ENCODE assay signal across 1 cellular context in genomic region chr2:81650048-81650971, GRCh38.
TF ChIP-seq lines count a peak whose summit lies in the region.

No MANE protein-coding gene starts in this region.

TF ChIP-seq in GM23338, 12 proteins besides CTCF, POLR2A, EP300 and RAD21 (continued from another document):
- TF ChIP-seq, protein P1, sequence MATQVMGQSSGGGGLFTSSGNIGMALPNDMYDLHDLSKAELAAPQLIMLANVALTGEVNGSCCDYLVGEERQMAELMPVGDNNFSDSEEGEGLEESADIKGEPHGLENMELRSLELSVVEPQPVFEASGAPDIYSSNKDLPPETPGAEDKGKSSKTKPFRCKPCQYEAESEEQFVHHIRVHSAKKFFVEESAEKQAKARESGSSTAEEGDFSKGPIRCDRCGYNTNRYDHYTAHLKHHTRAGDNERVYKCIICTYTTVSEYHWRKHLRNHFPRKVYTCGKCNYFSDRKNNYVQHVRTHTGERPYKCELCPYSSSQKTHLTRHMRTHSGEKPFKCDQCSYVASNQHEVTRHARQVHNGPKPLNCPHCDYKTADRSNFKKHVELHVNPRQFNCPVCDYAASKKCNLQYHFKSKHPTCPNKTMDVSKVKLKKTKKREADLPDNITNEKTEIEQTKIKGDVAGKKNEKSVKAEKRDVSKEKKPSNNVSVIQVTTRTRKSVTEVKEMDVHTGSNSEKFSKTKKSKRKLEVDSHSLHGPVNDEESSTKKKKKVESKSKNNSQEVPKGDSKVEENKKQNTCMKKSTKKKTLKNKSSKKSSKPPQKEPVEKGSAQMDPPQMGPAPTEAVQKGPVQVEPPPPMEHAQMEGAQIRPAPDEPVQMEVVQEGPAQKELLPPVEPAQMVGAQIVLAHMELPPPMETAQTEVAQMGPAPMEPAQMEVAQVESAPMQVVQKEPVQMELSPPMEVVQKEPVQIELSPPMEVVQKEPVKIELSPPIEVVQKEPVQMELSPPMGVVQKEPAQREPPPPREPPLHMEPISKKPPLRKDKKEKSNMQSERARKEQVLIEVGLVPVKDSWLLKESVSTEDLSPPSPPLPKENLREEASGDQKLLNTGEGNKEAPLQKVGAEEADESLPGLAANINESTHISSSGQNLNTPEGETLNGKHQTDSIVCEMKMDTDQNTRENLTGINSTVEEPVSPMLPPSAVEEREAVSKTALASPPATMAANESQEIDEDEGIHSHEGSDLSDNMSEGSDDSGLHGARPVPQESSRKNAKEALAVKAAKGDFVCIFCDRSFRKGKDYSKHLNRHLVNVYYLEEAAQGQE (IDR thresholded peaks at IDR 0.05; ENCODE audit: unreplicated experiment) = no peak
- TF ChIP-seq POLR2AphosphoS5 (IDR thresholded peaks at IDR 0.05; ENCODE audit: low read depth) = no peak
- TF ChIP-seq CREB1 (CRISPR knock-in tag; IDR thresholded peaks at IDR 0.05; ENCODE audit: low read depth) = no peak
- no peak for TF ChIP-seq STAT1 (IDR thresholded peaks at IDR 0.05; ENCODE audit: unreplicated experiment)
- TF ChIP-seq EZH2 (IDR thresholded peaks at IDR 0.05; ENCODE audit: low read depth, unreplicated experiment) = no peak
- no peak for TF ChIP-seq NANOG (IDR thresholded peaks at IDR 0.05; ENCODE audit: borderline replicate concordance)
- no peak for TF ChIP-seq EZH2phosphoT487 (IDR thresholded peaks at IDR 0.05; ENCODE audit: unreplicated experiment)
- TF ChIP-seq ZNF462 (CRISPR knock-in tag; IDR thresholded peaks at IDR 0.05) = no peak
- no peak for TF ChIP-seq JUNB (IDR thresholded peaks at IDR 0.05; ENCODE audit: unreplicated experiment)
